Comparison of ENCODE assay signal across 20 cellular contexts in the genomic region with DNA sequence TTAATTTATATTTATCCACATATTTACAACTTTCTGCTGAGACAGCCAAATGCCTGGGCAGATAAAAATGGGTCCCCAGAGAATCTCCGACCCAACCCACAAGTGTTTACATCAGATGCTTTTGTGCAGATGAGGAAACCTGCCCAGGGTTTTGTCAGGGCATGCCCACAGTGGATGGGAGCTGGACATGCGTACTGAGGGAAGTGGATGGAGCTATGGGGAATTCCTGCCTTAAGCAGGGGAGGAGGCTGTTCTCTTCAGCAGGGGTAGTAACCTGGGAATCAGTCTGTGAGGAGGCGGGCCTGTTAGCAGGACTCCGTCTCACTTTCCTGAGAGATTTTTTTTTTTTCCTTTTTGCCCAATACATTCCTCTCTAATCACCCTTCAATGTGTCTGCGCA.
DNase-seq lines count a peak whose midpoint lies in the region; ATAC-seq lines count a peak whose summit lies in the region.
"Had no signal": no experiment of that assay in that cellular context is flagged by ENCODE, and none has a peak within 500 bp of the region (broad histone marks: within the 10 kb centered on the region; RNA-seq: fewer than 3 reads in every experiment).

No MANE protein-coding gene starts in this region.

- DNase-seq in EL: peak; percentile 4
- peak; percentile 13 for DNase-seq in NCI-H226
- no peak for DNase-seq in activated T-cell treated with anti-CD3 and anti-CD28 coated beads for 4 hours
- no peak for DNase-seq in activated T-cell treated with anti-CD3 and anti-CD28 coated beads, Interleukin-2, amount 50 U/mL, for 1 hour
- DNase-seq: activated CD4-positive, alpha-beta T cell treated with anti-CD3 and anti-CD28 coated beads, Interleukin-2, amount 10 ng/mL, durations not matched to agents 24 days and 14 days; activated T-cell treated with anti-CD3 and anti-CD28 coated beads, Interleukin-2, amount 50 U/mL, for 48 hours; Calu3; NCI-H2107; NK-92 treated with Interleukin-12 subunit alpha and Interleukin-12 subunit beta, amount 100 ng/mL, for 24 hours; stimulated activated CD4-positive, alpha-beta T cell treated with anti-CD3 and anti-CD28 coated beads, Interleukin-4, amount 100 ng/mL, for 1 hour; T-helper 9 cell; thyroid gland had no signal

- H3K9me3 ChIP-seq in mesodermal cell (ENCODE audit: control insufficient read depth, low read length): no peaks in the 10 kb centered on the region
- H3K9me3 ChIP-seq: neutrophil, SJCRH30, thyroid gland had no signal

- no peaks in the 10 kb centered on the region for H3K36me3 ChIP-seq in mesodermal cell (ENCODE audit: control insufficient read depth, insufficient read depth, low read length)
- H3K36me3 ChIP-seq: neutrophil, SJCRH30, thyroid gland had no signal

- H3K4me3 ChIP-seq in mesodermal cell (ENCODE audit: extremely low read depth, insufficient read depth, low read length, poor library complexity, severe bottlenecking): no peak overlapping the region
- H3K4me3 ChIP-seq: lung, SJCRH30, thyroid gland had no signal

- H3K27ac ChIP-seq in mesodermal cell (ENCODE audit: low read depth, low read length, severe bottlenecking): peak overlapping the region; percentile 46
- H3K27ac ChIP-seq: neutrophil, SJCRH30, thyroid gland had no signal

- 74 to 92% methylated on average over 2 to 3 of the region's 5 CpGs for WGBS in mesodermal cell (ENCODE audit: insufficient coverage in 2 of 2), 2 experiments

- peaks cover 13% of the 10 kb centered on the region for H3K4me1 ChIP-seq in mesodermal cell (ENCODE audit: control insufficient read depth, insufficient read depth, low read length, poor library complexity, severe bottlenecking)
- H3K4me1 ChIP-seq: SJCRH30, thyroid gland had no signal

- peak; percentile 82 for ATAC-seq in esophagus mucosa
- no peak for ATAC-seq in GM19395 (IDR thresholded peaks at IDR 0.05; ENCODE audit: unreplicated experiment)
- ATAC-seq in GM21381 (IDR thresholded peaks at IDR 0.05; ENCODE audit: unreplicated experiment): no peak
- ATAC-seq: sciatic nerve had no signal

Comparison
In these comparisons a context has a peak if more than half of its experiments do, and no peak if none do; other contexts are left out.
1. DNase-seq: peak in EL (single experiment) and NCI-H226 (single experiment); none in activated T-cell treated with anti-CD3 and anti-CD28 coated beads for 4 hours (single experiment) and activated T-cell treated with anti-CD3 and anti-CD28 coated beads, Interleukin-2, amount 50 U/mL, for 1 hour (single experiment).